In the genomic region with DNA sequence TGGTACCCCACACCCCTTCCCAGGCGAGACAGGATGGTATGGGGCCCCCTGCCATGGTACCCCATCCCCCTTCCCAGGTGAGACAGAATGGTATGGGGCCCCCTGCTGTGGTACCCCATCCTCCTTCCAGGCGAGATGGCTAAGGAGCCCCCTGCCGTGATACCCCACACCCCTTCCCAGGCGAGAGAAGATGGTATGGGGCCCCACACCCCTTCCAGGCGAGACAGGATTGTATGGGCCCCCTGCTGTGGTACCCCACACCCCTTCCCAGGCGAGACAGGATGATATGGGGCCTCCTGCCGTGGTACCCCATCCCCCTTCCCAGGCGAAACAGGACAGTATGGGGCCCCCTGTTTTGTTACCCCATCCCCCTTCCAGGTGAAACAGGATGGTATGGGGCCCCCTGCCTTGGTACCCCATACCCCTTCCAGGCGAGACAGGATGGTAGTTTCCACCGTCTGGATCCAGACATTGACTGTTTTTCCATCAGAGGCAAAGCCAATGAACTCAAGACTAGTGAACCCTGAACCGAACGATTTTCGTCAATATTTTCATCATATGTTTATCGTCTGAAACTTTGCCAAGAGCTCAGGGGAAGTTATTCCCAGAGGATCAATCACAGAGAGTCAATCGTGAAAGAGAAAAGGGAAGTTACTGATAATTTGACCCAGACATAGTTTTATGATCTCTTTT, we compare ENCODE assay signal across 29 cellular contexts.
"Had no signal": no experiment of that assay in that cellular context is flagged by ENCODE, and none has a peak within 500 bp of the region (broad histone marks: within the 10 kb centered on the region; RNA-seq: fewer than 3 reads in every experiment).

No MANE protein-coding gene starts in this region.

- H3K36me3 ChIP-seq: heart left ventricle, left lung, neutrophil, thoracic aorta, upper lobe of left lung had no signal

- DNase-seq: activated CD4-positive, alpha-beta memory T cell treated with anti-CD3 and anti-CD28 coated beads, Interleukin-2, amount 10 ng/mL, durations not matched to agents 7 days and 5 days; activated CD4-positive, alpha-beta T cell treated with anti-CD3 and anti-CD28 coated beads, Interleukin-2, amount 10 ng/mL, durations not matched to agents 24 days and 14 days; activated CD8-positive, alpha-beta memory T cell treated with anti-CD3 and anti-CD28 coated beads, Interleukin-2, amount 50 U/mL, for 48 hours; activated gamma-delta T cell; activated naive CD4-positive, alpha-beta T cell treated with anti-CD3 and anti-CD28 coated beads, Interleukin-2, amount 10 ng/mL, durations not matched to agents 7 days and 5 days; activated naive CD8-positive, alpha-beta T cell treated with anti-CD3 and anti-CD28 coated beads, Interleukin-2, amount 10 ng/mL, durations not matched to agents 7 days and 5 days; activated T-cell treated with anti-CD3 and anti-CD28 coated beads, Interleukin-2, amount 50 U/mL, for 24 hours; central memory CD4-positive, alpha-beta T cell; foreskin fibroblast; heart left ventricle; immature natural killer cell; kidney glomerular epithelial cell; left lung; mesendoderm; mucosa of descending colon; stimulated activated CD4-positive, alpha-beta T cell treated with anti-CD3 and anti-CD28 coated beads, Interleukin-1b, Interleukin-23, amount 100 ng/mL, for 48 hours; stimulated activated CD4-positive, alpha-beta T cell treated with anti-CD3 and anti-CD28 coated beads, Interleukin-4, amount 100 ng/mL, for 4 hours; stimulated activated CD8-positive, alpha-beta memory T cell treated with anti-CD3 and anti-CD28 coated beads, Interleukin-4, amount 100 ng/mL, for 48 hours; stimulated activated naive B cell treated with anti-CD40 and anti-IgM and Interleukin-4, amounts not matched to agents 10 μg/mL and 1 μg/mL and 100 μg/mL, for 72 hours; T-helper 1 cell had no signal

- H3K36me3 Mint-ChIP-seq: activated naive CD4-positive, alpha-beta T cell treated with anti-CD3 and anti-CD28 coated beads, Interleukin-2, amount 10 ng/mL, durations not matched to agents 7 days and 5 days; activated naive CD8-positive, alpha-beta T cell treated with anti-CD3 and anti-CD28 coated beads, Interleukin-2, amount 10 ng/mL, durations not matched to agents 7 days and 5 days; natural killer cell treated with Interleukin-12 subunit alpha and Interleukin-12 subunit beta and Interleukin-15 and Interleukin-18, amount 100 ng/mL, for 72 hours; stimulated activated naive B cell treated with anti-CD40 and anti-IgM and Interleukin-4, amounts not matched to agents 10 μg/mL and 1 μg/mL and 100 μg/mL, for 72 hours had no signal

- H3K9me3 ChIP-seq: heart left ventricle, left lung, mucosa of descending colon, neutrophil, thoracic aorta, upper lobe of left lung had no signal

- H3K4me3 Mint-ChIP-seq: activated CD4-positive, alpha-beta memory T cell treated with anti-CD3 and anti-CD28 coated beads, Interleukin-2, amount 10 ng/mL, durations not matched to agents 7 days and 5 days; activated CD4-positive, alpha-beta T cell treated with anti-CD3 and anti-CD28 coated beads, Interleukin-2, amount 10 ng/mL, durations not matched to agents 24 days and 14 days; activated naive CD4-positive, alpha-beta T cell treated with anti-CD3 and anti-CD28 coated beads, Interleukin-2, amount 10 ng/mL, durations not matched to agents 7 days and 5 days; activated naive CD8-positive, alpha-beta T cell treated with anti-CD3 and anti-CD28 coated beads, Interleukin-2, amount 10 ng/mL, durations not matched to agents 7 days and 5 days; activated T-cell treated with anti-CD3 and anti-CD28 coated beads, Interleukin-2, amount 50 U/mL, for 24 hours; immature natural killer cell; natural killer cell treated with Interleukin-12 subunit alpha and Interleukin-12 subunit beta and Interleukin-15 and Interleukin-18, amount 100 ng/mL, for 72 hours; stimulated activated naive B cell treated with anti-CD40 and anti-IgM and Interleukin-4, amounts not matched to agents 10 μg/mL and 1 μg/mL and 100 μg/mL, for 72 hours; T-helper 2 cell treated with Interferon-gamma antibody and Interleukin-4, amounts not matched to agents 5 μg/mL and 100 μg/mL, for 36 hours had no signal

- H3K27me3 Mint-ChIP-seq: activated naive CD4-positive, alpha-beta T cell treated with anti-CD3 and anti-CD28 coated beads, Interleukin-2, amount 10 ng/mL, durations not matched to agents 7 days and 5 days had no signal

- H3K9me3 Mint-ChIP-seq: activated CD4-positive, alpha-beta memory T cell treated with anti-CD3 and anti-CD28 coated beads, Interleukin-2, amount 10 ng/mL, durations not matched to agents 7 days and 5 days; activated CD4-positive, alpha-beta T cell treated with anti-CD3 and anti-CD28 coated beads, Interleukin-2, amount 10 ng/mL, durations not matched to agents 24 days and 14 days; activated naive CD4-positive, alpha-beta T cell treated with anti-CD3 and anti-CD28 coated beads, Interleukin-2, amount 10 ng/mL, durations not matched to agents 7 days and 5 days; activated naive CD8-positive, alpha-beta T cell treated with anti-CD3 and anti-CD28 coated beads, Interleukin-2, amount 10 ng/mL, durations not matched to agents 7 days and 5 days; activated T-cell treated with anti-CD3 and anti-CD28 coated beads, Interleukin-2, amount 50 U/mL, for 24 hours; natural killer cell treated with Interleukin-12 subunit alpha and Interleukin-12 subunit beta and Interleukin-15 and Interleukin-18, amount 100 ng/mL, for 72 hours; T-helper 2 cell treated with Interferon-gamma antibody and Interleukin-4, amounts not matched to agents 5 μg/mL and 100 μg/mL, for 36 hours had no signal

- H3K27ac ChIP-seq: heart left ventricle, left lung, neutrophil, thoracic aorta, upper lobe of left lung had no signal

- ATAC-seq: activated CD4-positive, CD25-positive, alpha-beta regulatory T cell treated with anti-CD3 and anti-CD28 coated beads, Interleukin-2, amount 50 U/mL, for 24 hours; esophagus mucosa; left lung; mucosa of descending colon; stimulated activated naive B cell treated with anti-CD40 and anti-IgM and Interleukin-4, amounts not matched to agents 10 μg/mL and 1 μg/mL and 100 μg/mL, for 72 hours had no signal

- H3K4me1 Mint-ChIP-seq: activated CD4-positive, alpha-beta memory T cell treated with anti-CD3 and anti-CD28 coated beads, Interleukin-2, amount 10 ng/mL, durations not matched to agents 7 days and 5 days; activated CD4-positive, alpha-beta T cell treated with anti-CD3 and anti-CD28 coated beads, Interleukin-2, amount 10 ng/mL, durations not matched to agents 24 days and 14 days; activated naive CD4-positive, alpha-beta T cell treated with anti-CD3 and anti-CD28 coated beads, Interleukin-2, amount 10 ng/mL, durations not matched to agents 7 days and 5 days had no signal

- H3K4me3 ChIP-seq: heart left ventricle, left lung, lung, mucosa of descending colon, smooth muscle cell, thoracic aorta, upper lobe of left lung had no signal

- H3K27ac Mint-ChIP-seq: activated CD4-positive, alpha-beta memory T cell treated with anti-CD3 and anti-CD28 coated beads, Interleukin-2, amount 10 ng/mL, durations not matched to agents 7 days and 5 days; activated CD4-positive, alpha-beta T cell treated with anti-CD3 and anti-CD28 coated beads, Interleukin-2, amount 10 ng/mL, durations not matched to agents 24 days and 14 days; activated naive CD4-positive, alpha-beta T cell treated with anti-CD3 and anti-CD28 coated beads, Interleukin-2, amount 10 ng/mL, durations not matched to agents 7 days and 5 days; activated naive CD8-positive, alpha-beta T cell treated with anti-CD3 and anti-CD28 coated beads, Interleukin-2, amount 10 ng/mL, durations not matched to agents 7 days and 5 days; activated T-cell treated with anti-CD3 and anti-CD28 coated beads, Interleukin-2, amount 50 U/mL, for 24 hours; natural killer cell treated with Interleukin-12 subunit alpha and Interleukin-12 subunit beta and Interleukin-15 and Interleukin-18, amount 100 ng/mL, for 72 hours; stimulated activated naive B cell treated with anti-CD40 and anti-IgM and Interleukin-4, amounts not matched to agents 10 μg/mL and 1 μg/mL and 100 μg/mL, for 72 hours; T-helper 2 cell treated with Interferon-gamma antibody and Interleukin-4, amounts not matched to agents 5 μg/mL and 100 μg/mL, for 36 hours had no signal
